9 cellular contexts compared by ENCODE assay signal in genomic region chr5:160479926-160480325, GRCh38. TPM values are rescaled to one million over a fixed set of nuclear protein-coding genes. Genes with fewer than 3 reads are reported as not detected.
DNase-seq lines count a peak whose midpoint lies in the region; ATAC-seq and TF ChIP-seq lines count a peak whose summit lies in the region.
"Had no signal": no experiment of that assay in that cellular context is flagged by ENCODE, and none has a peak within 500 bp of the region (broad histone marks: within the 10 kb centered on the region; RNA-seq: fewer than 3 reads in every experiment).

No MANE protein-coding gene starts in this region.

- H3K4me3 Mint-ChIP-seq in CD8-positive, alpha-beta T cell: no peak overlapping the region
- H3K4me3 Mint-ChIP-seq in HFFc6 (peak overlapping the region; percentile 24; the same call in 1 of the 2 replicates), endothelial cell (ENCODE audit: unreplicated experiment) (no peak overlapping the region)

- no peak overlapping the region for H3K27ac ChIP-seq in CD8-positive, alpha-beta T cell (ENCODE audit: low read depth, low read length)

- H3K36me3 Mint-ChIP-seq in CD8-positive, alpha-beta T cell: no peaks in the 10 kb centered on the region
- peaks cover 4% of the 10 kb centered on the region for H3K36me3 Mint-ChIP-seq in HFFc6 (ENCODE audit: low read depth)
- peaks cover 5% of the 10 kb centered on the region for H3K36me3 Mint-ChIP-seq in endothelial cell (ENCODE audit: low read depth, unreplicated experiment)

- ATAC-seq in CD8-positive, alpha-beta T cell: no peak
- ATAC-seq in omental fat pad (ENCODE audit: low FRiP score) (no peak), HG03460 (IDR thresholded peaks at IDR 0.05; ENCODE audit: unreplicated experiment) (no peak)

- POLR2A ChIA-PET in CD8-positive, alpha-beta T cell (lab: Charles Lee): no interaction called here

- no peak for DNase-seq in CD8-positive, alpha-beta T cell
- DNase-seq in HFFc6 (peak; percentile 84), astrocyte of the spinal cord (ENCODE audit: low read depth, low spot score) (peak; percentile 76), middle frontal gyrus (ENCODE audit: extremely low spot score, low spot score) (peak; percentile 30), NCI-H69 (lab: John Stamatoyannopoulos, UW) (no peak), endothelial cell (ENCODE audit: low spot score) (no peak), omental fat pad (ENCODE audit: low spot score) (no peak)
- DNase-seq: MV-4-11 had no signal

- H3K4me1 Mint-ChIP-seq in CD8-positive, alpha-beta T cell (ENCODE audit: low read depth): peaks cover 34% of the 10 kb centered on the region
- peaks cover 40% of the 10 kb centered on the region for H3K4me1 Mint-ChIP-seq in HFFc6 (ENCODE audit: low read depth)
- peaks cover 37% of the 10 kb centered on the region for H3K4me1 Mint-ChIP-seq in endothelial cell (ENCODE audit: unreplicated experiment)

- in situ Hi-C loops in astrocyte of the spinal cord (cut with HindIII; ENCODE audit: low sequenced_read_pairs): no loop called here

- no peak overlapping the region for H3K4me3 ChIP-seq in CD8-positive, alpha-beta T cell (ENCODE audit: low read depth, low read length)
- H3K4me3 ChIP-seq in astrocyte of the spinal cord (ENCODE audit: low read depth, low read length): no peak overlapping the region

- H3K27me3 ChIP-seq in CD8-positive, alpha-beta T cell (ENCODE audit: insufficient read depth, low read length): no peaks in the 10 kb centered on the region

- H3K9me3 ChIP-seq in CD8-positive, alpha-beta T cell (ENCODE audit: low read length): no peaks in the 10 kb centered on the region

- H3K27me3 Mint-ChIP-seq in CD8-positive, alpha-beta T cell (ENCODE audit: low read depth): no peaks in the 10 kb centered on the region
- peaks cover 6% of the 10 kb centered on the region; the same call in 1 of the 2 replicates for H3K27me3 Mint-ChIP-seq in HFFc6 (ENCODE audit: insufficient read depth)
- H3K27me3 Mint-ChIP-seq in endothelial cell (ENCODE audit: unreplicated experiment): peaks cover 5% of the 10 kb centered on the region

- peaks cover 7% of the 10 kb centered on the region for H3K4me1 ChIP-seq in CD8-positive, alpha-beta T cell (ENCODE audit: insufficient read depth, low read length)

- no peak for TF ChIP-seq CTCF in CD8-positive, alpha-beta T cell (IDR thresholded peaks at IDR 0.05)
- TF ChIP-seq CTCF in HFFc6 (IDR thresholded peaks at IDR 0.05) (no peak), astrocyte of the spinal cord (IDR thresholded peaks at IDR 0.05; ENCODE audit: low read depth, low read length) (no peak), endothelial cell (IDR thresholded peaks at IDR 0.05; ENCODE audit: unreplicated experiment) (no peak), omental fat pad (IDR thresholded peaks at IDR 0.05) (no peak)

- no peaks in the 10 kb centered on the region for H3K9me3 Mint-ChIP-seq in CD8-positive, alpha-beta T cell
- no peaks in the 10 kb centered on the region for H3K9me3 Mint-ChIP-seq in HFFc6
- no peaks in the 10 kb centered on the region for H3K9me3 Mint-ChIP-seq in endothelial cell (ENCODE audit: unreplicated experiment)

- H3K27ac Mint-ChIP-seq in CD8-positive, alpha-beta T cell: peak overlapping the region; percentile 43
- H3K27ac Mint-ChIP-seq in HFFc6: peak overlapping the region; percentile 79
- H3K27ac Mint-ChIP-seq in endothelial cell (ENCODE audit: unreplicated experiment): no peak overlapping the region

- intact Hi-C loops in CD8-positive, alpha-beta T cell (cut with DNase I, micrococcal nuclease): no loop called here

- no peaks in the 10 kb centered on the region for H3K36me3 ChIP-seq in CD8-positive, alpha-beta T cell (ENCODE audit: insufficient read depth, low read length)

- CTCF ChIA-PET in CD8-positive, alpha-beta T cell (lab: Charles Lee): interaction anchor here (1.5 kb wide), 1 partner anchor 41 kb away, joined by 6 read pairs; no protein-coding TSS in a partner anchor

RNA-seq across cellular contexts. Expression of gene PTTG1, which starts 58.3 kb away (rescaled TPM):
- total RNA-seq in CD8-positive, alpha-beta T cell: 1 to 10 TPM; 8.6 to 8.8 TPM
- total RNA-seq in HFFc6 (2021; fragmentation: NEBNext Ultra II Directional; extraction: Animal tissue kit (Norgen Biotek cat#: 25700)): 100 to 1,000 TPM in 5 of 6 experiments, 10 to 100 TPM in 1; 83.4 to 213 (median 194) TPM
- total RNA-seq in endothelial cell (ENCODE audit: unreplicated experiment): 25.1 TPM
- 10 to 100 TPM in 1 of 4 donors, 1 to 10 TPM in 3; 2.5 to 13.9 (median 6.1) TPM for total RNA-seq in omental fat pad

Comparison
In these comparisons a context has a peak if more than half of its experiments do, and no peak if none do; other contexts are left out.
1. DNase-seq: peak in HFFc6 (single experiment), astrocyte of the spinal cord (single experiment) and middle frontal gyrus (single experiment); none in CD8-positive, alpha-beta T cell (0 of 7), NCI-H69 (single experiment), endothelial cell (single experiment) and omental fat pad (single experiment).